ENCODE assay signal across 12 cellular contexts in the genomic region with DNA sequence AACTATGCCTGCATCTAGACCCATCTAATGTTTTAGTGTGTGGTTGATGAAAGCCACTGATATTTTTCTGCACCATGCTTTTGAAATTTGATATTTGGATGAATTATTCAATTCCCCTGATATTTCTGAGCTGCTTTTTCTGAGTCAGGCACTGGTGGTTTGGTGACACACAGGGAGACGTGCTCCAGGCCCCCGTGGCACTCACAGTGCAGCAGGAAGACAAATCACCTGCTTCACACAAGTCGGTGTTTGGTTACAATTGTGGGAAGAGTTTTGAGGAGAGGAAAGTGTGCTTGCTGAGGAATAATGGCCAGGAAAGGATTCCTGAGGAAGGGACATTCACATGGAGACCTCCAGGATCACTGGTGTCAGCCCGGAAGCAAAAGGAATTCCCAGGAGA.
A peak's percentile ranks its signal among the peaks of the same experiment; 100 is the strongest.
DNase-seq lines count a peak whose midpoint lies in the region; ATAC-seq and TF ChIP-seq lines count a peak whose summit lies in the region.
"Had no signal": no experiment of that assay in that cellular context is flagged by ENCODE, and none has a peak within 500 bp of the region (broad histone marks: within the 10 kb centered on the region; RNA-seq: fewer than 3 reads in every experiment).

No MANE protein-coding gene starts in this region.

- no peak for ATAC-seq in SK-N-SH treated with all-trans-retinoic acid at 6 μM for 48 hours
- peak; percentile 26; the same call in 1 of the 3 replicates for ATAC-seq in RWPE2 (ENCODE audit: low read depth)
- no peak for ATAC-seq in HG03135 (IDR thresholded peaks at IDR 0.05; ENCODE audit: unreplicated experiment)
- no peak for ATAC-seq in HG02623 (IDR thresholded peaks at IDR 0.05; ENCODE audit: unreplicated experiment)

- H3F3A ChIP-seq in SK-N-SH (replicated peaks; ENCODE audit: insufficient read depth), result no peaks in the 10 kb centered on the region

- H3K9ac ChIP-seq in SK-N-SH, result no peak overlapping the region

- H3K9me2 ChIP-seq in SK-N-SH, result no peaks in the 10 kb centered on the region

- no peak overlapping the region for H2AFZ ChIP-seq in SK-N-SH (ENCODE audit: low read depth)

- no peak for TF ChIP-seq RAD21 in SK-N-SH (IDR thresholded peaks at IDR 0.05; ENCODE audit: low read length)

- DNase-seq in SK-N-SH, result no peak
- no peak for DNase-seq in RWPE2 (ENCODE audit: low spot score)
- DNase-seq in foreskin fibroblast, result peak; percentile 35 to 51
- DNase-seq in thyroid gland, result peak in 1 of 2 donors; percentile 47
- DNase-seq in NK-92 treated with Interleukin-12 subunit alpha and Interleukin-12 subunit beta, amount 100 ng/mL, for 24 hours (lab: John Stamatoyannopoulos, UW), result no peak
- DNase-seq: activated CD4-positive, alpha-beta memory T cell treated with anti-CD3 and anti-CD28 coated beads for 36 hours; activated naive CD4-positive, alpha-beta T cell treated with Interleukin-2 at 50 U/mL for 16 hours; NCI-H1105 treated with DMSO at 0.1 percent for 48 hours; substantia nigra had no signal

- peaks cover 7% of the 10 kb centered on the region; the same call in 1 of the 2 replicates for H3K27me3 ChIP-seq in SK-N-SH (ENCODE audit: insufficient read depth)
- no peaks in the 10 kb centered on the region for H3K27me3 ChIP-seq in RWPE2 (ENCODE audit: insufficient read depth, poor library complexity, severe bottlenecking)
- H3K27me3 ChIP-seq in thyroid gland, result no peaks in the 10 kb centered on the region

- H3K36me3 ChIP-seq in SK-N-SH (replicated peaks in 1 of 2; ENCODE audit: control insufficient read depth in 1 of 2, insufficient read depth in 2 of 2, low read length in 1 of 2), result no peaks in the 10 kb centered on the region
- H3K36me3 ChIP-seq in RWPE2 (ENCODE audit: low read depth), result no peaks in the 10 kb centered on the region
- H3K36me3 ChIP-seq in thyroid gland, result no peaks in the 10 kb centered on the region

- no peak overlapping the region for H3K4me3 ChIP-seq in SK-N-SH (ENCODE audit: low read depth in 2 of 2, low read length in 1 of 2)
- H3K4me3 ChIP-seq in RWPE2 (ENCODE audit: severe bottlenecking), result no peak overlapping the region
- no peak overlapping the region for H3K4me3 ChIP-seq in foreskin fibroblast (ENCODE audit: low read depth in 1 of 2, low read length in 2 of 2)
- no peak overlapping the region for H3K4me3 ChIP-seq in thyroid gland (replicated peaks in 1 of 3)

- 18% methylated on average over 4 of the region's 4 CpGs for WGBS in SK-N-SH (ENCODE audit: low lambda C conversion rate)
- 42 to 56% methylated on average over 4 of the region's 4 CpGs for WGBS in thyroid gland, 2 donors

- intact Hi-C loops in thyroid gland (cut with DNase I), result loop anchor here (10.0 kb wide), 1 partner anchor 175 kb away; no protein-coding TSS in a partner anchor

- H3K27ac ChIP-seq in SK-N-SH (ENCODE audit: low read depth in 2 of 2, low read length in 1 of 2), result no peak overlapping the region
- H3K27ac ChIP-seq in RWPE2 (ENCODE audit: poor library complexity, severe bottlenecking), result peak overlapping the region; percentile 87
- peak overlapping the region in 2 of 3 donors; percentile 55 to 83 for H3K27ac ChIP-seq in thyroid gland

- H3K4me1 ChIP-seq in SK-N-SH (ENCODE audit: control insufficient read depth in 1 of 2, insufficient read depth in 2 of 2, low read depth in 1 of 2, low read length in 1 of 2) (peaks cover 0 to 6% of the 10 kb centered on the region in 2 experiments; a peak in 1 of 4 replicates), RWPE2 (ENCODE audit: insufficient read depth, poor library complexity, severe bottlenecking) (peaks cover 39% of the 10 kb centered on the region), thyroid gland (peaks cover 68 to 84% of the 10 kb centered on the region in 2 donors)

- TF ChIP-seq POLR2A in thyroid gland (IDR thresholded peaks at IDR 0.05), result no peak

- CTCF ChIA-PET in SK-N-SH (lab: Yijun Ruan, JAX), result no interaction called here

- no peak for TF ChIP-seq CTCF in SK-N-SH (IDR thresholded peaks at IDR 0.05)
- TF ChIP-seq CTCF in RWPE2 (IDR thresholded peaks at IDR 0.05; ENCODE audit: poor library complexity, severe bottlenecking), result no peak
- TF ChIP-seq CTCF in foreskin fibroblast (IDR thresholded peaks at IDR 0.05; ENCODE audit: low read depth, low read length), result no peak
- TF ChIP-seq CTCF in thyroid gland (IDR thresholded peaks at IDR 0.05), result no peak

- H4K20me1 ChIP-seq in SK-N-SH (ENCODE audit: insufficient read depth), result no peaks in the 10 kb centered on the region

- no peaks in the 10 kb centered on the region for H3K79me2 ChIP-seq in SK-N-SH (ENCODE audit: insufficient read depth)

- H3K4me2 ChIP-seq in SK-N-SH, result no peak overlapping the region

- POLR2A ChIA-PET in SK-N-SH (lab: Yijun Ruan, JAX), result no interaction called here

- no peaks in the 10 kb centered on the region for H3K9me3 ChIP-seq in SK-N-SH
- H3K9me3 ChIP-seq in RWPE2 (ENCODE audit: severe bottlenecking), result no peaks in the 10 kb centered on the region
- no peaks in the 10 kb centered on the region for H3K9me3 ChIP-seq in thyroid gland

- peak in 1 of 2 experiments; percentile 43; a peak in 1 of 4 replicates for TF ChIP-seq EP300 in SK-N-SH (IDR thresholded peaks at IDR 0.05; ENCODE audit: borderline replicate concordance in 1 of 2, low read depth in 1 of 2, low read length in 1 of 2)

TF ChIP-seq in SK-N-SH, 30 proteins besides CTCF, POLR2A, EP300 and RAD21 (continues in another document):
- TF ChIP-seq CHD2 (IDR thresholded peaks at IDR 0.05; ENCODE audit: low read length, partially characterized antibody) (no peak), RXRA (IDR thresholded peaks at IDR 0.05; ENCODE audit: borderline replicate concordance, low read depth) (no peak), FOXJ3 (CRISPR knock-in tag; IDR thresholded peaks at IDR 0.05) (no peak), TEAD4 (IDR thresholded peaks at IDR 0.05; ENCODE audit: borderline replicate concordance, insufficient read depth) (peak; percentile 57; the same call in 1 of the 2 replicates), POLR2AphosphoS5 (IDR thresholded peaks at IDR 0.05; ENCODE audit: low read depth, low read length) (peak; percentile 31; the same call in 1 of the 2 replicates), ELF1 (IDR thresholded peaks at IDR 0.05) (no peak), EZH2phosphoT487 (IDR thresholded peaks at IDR 0.05; ENCODE audit: borderline replicate concordance, low read depth) (no peak), TAF1 (IDR thresholded peaks at IDR 0.05; ENCODE audit: borderline replicate concordance, low read depth, low read length) (no peak), JUND (IDR thresholded peaks at IDR 0.05) (peak; percentile 66), RCOR1 (IDR thresholded peaks at IDR 0.05; ENCODE audit: low read length) (no peak), MEF2A (IDR thresholded peaks at IDR 0.05; ENCODE audit: borderline replicate concordance, low read depth) (no peak), GABPA (IDR thresholded peaks at IDR 0.05; ENCODE audit: low read depth) (no peak)
- TF ChIP-seq, protein P1, sequence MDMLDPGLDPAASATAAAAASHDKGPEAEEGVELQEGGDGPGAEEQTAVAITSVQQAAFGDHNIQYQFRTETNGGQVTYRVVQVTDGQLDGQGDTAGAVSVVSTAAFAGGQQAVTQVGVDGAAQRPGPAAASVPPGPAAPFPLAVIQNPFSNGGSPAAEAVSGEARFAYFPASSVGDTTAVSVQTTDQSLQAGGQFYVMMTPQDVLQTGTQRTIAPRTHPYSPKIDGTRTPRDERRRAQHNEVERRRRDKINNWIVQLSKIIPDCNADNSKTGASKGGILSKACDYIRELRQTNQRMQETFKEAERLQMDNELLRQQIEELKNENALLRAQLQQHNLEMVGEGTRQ (IDR thresholded peaks at IDR 0.05; ENCODE audit: borderline replicate concordance, low read depth, low read length), result no peak

TF ChIP-seq in SK-N-SH treated with all-trans-retinoic acid at 6 μM for 48 hours, 23 proteins besides CTCF, POLR2A, EP300 and RAD21:
- TF ChIP-seq, protein P2, sequence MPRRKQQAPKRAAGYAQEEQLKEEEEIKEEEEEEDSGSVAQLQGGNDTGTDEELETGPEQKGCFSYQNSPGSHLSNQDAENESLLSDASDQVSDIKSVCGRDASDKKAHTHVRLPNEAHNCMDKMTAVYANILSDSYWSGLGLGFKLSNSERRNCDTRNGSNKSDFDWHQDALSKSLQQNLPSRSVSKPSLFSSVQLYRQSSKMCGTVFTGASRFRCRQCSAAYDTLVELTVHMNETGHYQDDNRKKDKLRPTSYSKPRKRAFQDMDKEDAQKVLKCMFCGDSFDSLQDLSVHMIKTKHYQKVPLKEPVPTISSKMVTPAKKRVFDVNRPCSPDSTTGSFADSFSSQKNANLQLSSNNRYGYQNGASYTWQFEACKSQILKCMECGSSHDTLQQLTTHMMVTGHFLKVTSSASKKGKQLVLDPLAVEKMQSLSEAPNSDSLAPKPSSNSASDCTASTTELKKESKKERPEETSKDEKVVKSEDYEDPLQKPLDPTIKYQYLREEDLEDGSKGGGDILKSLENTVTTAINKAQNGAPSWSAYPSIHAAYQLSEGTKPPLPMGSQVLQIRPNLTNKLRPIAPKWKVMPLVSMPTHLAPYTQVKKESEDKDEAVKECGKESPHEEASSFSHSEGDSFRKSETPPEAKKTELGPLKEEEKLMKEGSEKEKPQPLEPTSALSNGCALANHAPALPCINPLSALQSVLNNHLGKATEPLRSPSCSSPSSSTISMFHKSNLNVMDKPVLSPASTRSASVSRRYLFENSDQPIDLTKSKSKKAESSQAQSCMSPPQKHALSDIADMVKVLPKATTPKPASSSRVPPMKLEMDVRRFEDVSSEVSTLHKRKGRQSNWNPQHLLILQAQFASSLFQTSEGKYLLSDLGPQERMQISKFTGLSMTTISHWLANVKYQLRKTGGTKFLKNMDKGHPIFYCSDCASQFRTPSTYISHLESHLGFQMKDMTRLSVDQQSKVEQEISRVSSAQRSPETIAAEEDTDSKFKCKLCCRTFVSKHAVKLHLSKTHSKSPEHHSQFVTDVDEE (CRISPR knock-in tag; IDR thresholded peaks at IDR 0.05), result no peak
- TF ChIP-seq CSDC2 (CRISPR knock-in tag; IDR thresholded peaks at IDR 0.05), result no peak
- no peak for TF ChIP-seq ZFP3 (CRISPR knock-in tag; IDR thresholded peaks at IDR 0.05)
- TF ChIP-seq ISL1 (CRISPR knock-in tag; IDR thresholded peaks at IDR 0.05), result no peak
- TF ChIP-seq, protein P3, sequence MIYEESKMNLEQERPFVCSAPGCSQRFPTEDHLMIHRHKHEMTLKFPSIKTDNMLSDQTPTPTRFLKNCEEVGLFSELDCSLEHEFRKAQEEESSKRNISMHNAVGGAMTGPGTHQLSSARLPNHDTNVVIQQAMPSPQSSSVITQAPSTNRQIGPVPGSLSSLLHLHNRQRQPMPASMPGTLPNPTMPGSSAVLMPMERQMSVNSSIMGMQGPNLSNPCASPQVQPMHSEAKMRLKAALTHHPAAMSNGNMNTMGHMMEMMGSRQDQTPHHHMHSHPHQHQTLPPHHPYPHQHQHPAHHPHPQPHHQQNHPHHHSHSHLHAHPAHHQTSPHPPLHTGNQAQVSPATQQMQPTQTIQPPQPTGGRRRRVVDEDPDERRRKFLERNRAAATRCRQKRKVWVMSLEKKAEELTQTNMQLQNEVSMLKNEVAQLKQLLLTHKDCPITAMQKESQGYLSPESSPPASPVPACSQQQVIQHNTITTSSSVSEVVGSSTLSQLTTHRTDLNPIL (CRISPR knock-in tag; IDR thresholded peaks at IDR 0.05; ENCODE audit: low read depth), result no peak
- TF ChIP-seq RARB (CRISPR knock-in tag; IDR thresholded peaks at IDR 0.05), result no peak

Comparison
In these comparisons a context has a peak if more than half of its experiments do, and no peak if none do; other contexts are left out.
1. DNase-seq: peak in foreskin fibroblast (2 of 2); none in SK-N-SH (single experiment), RWPE2 (single experiment) and NK-92 treated with Interleukin-12 subunit alpha and Interleukin-12 subunit beta, amount 100 ng/mL, for 24 hours (single experiment).
2. H3K27ac ChIP-seq: peak in RWPE2 (single experiment) and thyroid gland (2 of 3); none in SK-N-SH (0 of 2).